8 cellular contexts compared by ENCODE assay signal in genomic region chr10:126749030-126749655, GRCh38.
A peak's percentile ranks its signal among the peaks of the same experiment; 100 is the strongest.
DNase-seq lines count a peak whose midpoint lies in the region; ATAC-seq and TF ChIP-seq lines count a peak whose summit lies in the region.

No MANE protein-coding gene starts in this region.

- no peaks in the 10 kb centered on the region for H3K36me3 ChIP-seq in HCT116 (ENCODE audit: control insufficient read depth in 1 of 2, insufficient read depth in 2 of 2, low read length in 2 of 2)

- DNase-seq in DMS53 treated with DMSO at 0.1 percent for 48 hours (lab: John Stamatoyannopoulos, UW; ENCODE audit: unreplicated experiment) (peak; percentile 73), HCT116 (ENCODE audit: low read depth, low spot score) (peak; percentile 70), NCI-H2196 treated with DMSO at 0.1 percent for 48 hours (lab: John Stamatoyannopoulos, UW; ENCODE audit: unreplicated experiment) (peak; percentile 6), epithelial cell of prostate (ENCODE audit: low read depth, low spot score) (peak; percentile 52), mesothelial cell of epicardium (ENCODE audit: low spot score in 2 of 2, unreplicated experiment in 2 of 2) (peak; percentile 55 to 83)
- peak; percentile 20 to 25 for DNase-seq in activated CD4-positive, alpha-beta T cell treated with anti-CD3 and anti-CD28 coated beads, Interleukin-2, amount 50 U/mL, for 4 hours
- peak; percentile 4 to 30 for DNase-seq in stimulated activated CD8-positive, alpha-beta memory T cell treated with anti-CD3 and anti-CD28 coated beads, Interleukin-7, amount 100 ng/mL, for 48 hours (ENCODE audit: extremely low read depth in 1 of 2, low read depth in 1 of 2)

- H3K27ac Mint-ChIP-seq in mesothelial cell of epicardium, result no peak overlapping the region

- no peaks in the 10 kb centered on the region for H4K20me1 ChIP-seq in HCT116 (ENCODE audit: insufficient read depth)

- H3K9me3 Mint-ChIP-seq in mesothelial cell of epicardium, result peaks cover under 1% of the 10 kb centered on the region

- BruUV-seq in HCT116 (replicated peaks; lab: Mats Ljungman, UMichigan), result no TSS peak

- TF ChIP-seq RAD21 in HCT116 (IDR thresholded peaks at IDR 0.05; ENCODE audit: low read depth), result peak; percentile 83

- no peaks in the 10 kb centered on the region for H3K27me3 Mint-ChIP-seq in mesothelial cell of epicardium (ENCODE audit: low read depth)

- H3K27ac ChIP-seq in HCT116 (ENCODE audit: low read depth, low read length) (no peak overlapping the region), epithelial cell of prostate (no peak overlapping the region)

- no peak overlapping the region for H3K4me2 ChIP-seq in HCT116 (ENCODE audit: low read length)

- peak; percentile 100 for ATAC-seq in HCT116
- ATAC-seq in HG02588 (IDR thresholded peaks at IDR 0.05; ENCODE audit: unreplicated experiment), result no peak

- intact Hi-C loops in HCT116 (cut with micrococcal nuclease), result loop anchor here (1.0 to 2.0 kb wide), 4 partner anchors 588 to 884 kb away; no protein-coding TSS in a partner anchor

- no peak for TF ChIP-seq POLR2A in HCT116 (IDR thresholded peaks at IDR 0.05; ENCODE audit: borderline replicate concordance, extremely low read depth, insufficient read depth, insufficient read length)

- RAD21 ChIA-PET in HCT116 (lab: Charles Lee; ENCODE audit: low non-redundant PET in 1 of 2, low total read pairs in 2 of 2, uncharacterized antibody in 2 of 2, unreplicated experiment in 2 of 2), result interaction anchor here in 1 of 2 experiments (0.7 kb wide), 1 partner anchor 284 kb away, joined by 3 read pairs; no protein-coding TSS in a partner anchor

- H3K9me2 ChIP-seq in HCT116 (ENCODE audit: insufficient read depth), result no peaks in the 10 kb centered on the region

- no peak overlapping the region for H3K4me3 ChIP-seq in HCT116 (replicated peaks in 1 of 2; ENCODE audit: low read depth in 1 of 2, low read length in 2 of 2)

- H3K4me1 Mint-ChIP-seq in mesothelial cell of epicardium, result no peaks in the 10 kb centered on the region

- H3K27me3 ChIP-seq in HCT116 (ENCODE audit: insufficient read depth, low read length), result peaks cover 5% of the 10 kb centered on the region; the same call in 1 of the 2 replicates

- H3K4me1 ChIP-seq in HCT116 (ENCODE audit: control insufficient read depth in 1 of 2, insufficient read depth in 2 of 2, low read length in 2 of 2), result no peaks in the 10 kb centered on the region

- H2AFZ ChIP-seq in HCT116 (ENCODE audit: low read depth, low read length, poor library complexity, severe bottlenecking), result no peak overlapping the region

- CTCF ChIA-PET in HCT116 (lab: Charles Lee), result interaction anchor here (0.6 to 2.3 kb wide), 10 partner anchors 9 to 814 kb away, joined by 4 to 7 read pairs (median 5); no protein-coding TSS in a partner anchor

- POLR2A ChIA-PET in HCT116 (lab: Charles Lee), result no interaction called here

- H3K4me3 Mint-ChIP-seq in mesothelial cell of epicardium, result no peak overlapping the region

- no peaks in the 10 kb centered on the region for H3K36me3 Mint-ChIP-seq in mesothelial cell of epicardium

- TF ChIP-seq CTCF in HCT116 (IDR thresholded peaks at IDR 0.05 in 2 of 3, conservative IDR thresholded peaks at IDR 0.05 in 1 of 3; ENCODE audit: borderline replicate concordance in 1 of 3, insufficient read depth in 1 of 3, low read depth in 2 of 3, low read length in 2 of 3) (peak; percentile 71 to 98 (median 96)), mesothelial cell of epicardium (IDR thresholded peaks at IDR 0.05; ENCODE audit: unreplicated experiment) (peak; percentile 80)

- H3K9me3 ChIP-seq in HCT116 (ENCODE audit: control insufficient read depth in 1 of 2, insufficient read depth in 1 of 2, low read depth in 1 of 2, low read length in 2 of 2), result no peaks in the 10 kb centered on the region

- H3K9ac ChIP-seq in HCT116 (ENCODE audit: low read length), result no peak overlapping the region

- H3K79me2 ChIP-seq in HCT116 (ENCODE audit: insufficient read depth, low read length), result no peaks in the 10 kb centered on the region

TF ChIP-seq in HCT116, 20 proteins besides CTCF, POLR2A, EP300 and RAD21:
- TF ChIP-seq FOSL1 (IDR thresholded peaks at IDR 0.05; ENCODE audit: low read depth), result no peak
- TF ChIP-seq CBX3 (IDR thresholded peaks at IDR 0.05; ENCODE audit: low read depth), result 0 out of 2 replicates have a peak, but pooled peaks have one; percentile 44

Comparison
In these comparisons a context has a peak if more than half of its experiments do, and no peak if none do; other contexts are left out.
1. DNase-seq: peak in every context shown above with its lines; median percentile 73 in DMS53 treated with DMSO at 0.1 percent for 48 hours; 70 in HCT116; 69 in mesothelial cell of epicardium; 52 in epithelial cell of prostate; 22 in activated CD4-positive, alpha-beta T cell treated with anti-CD3 and anti-CD28 coated beads, Interleukin-2, amount 50 U/mL, for 4 hours; 17 in stimulated activated CD8-positive, alpha-beta memory T cell treated with anti-CD3 and anti-CD28 coated beads, Interleukin-7, amount 100 ng/mL, for 48 hours; 6 in NCI-H2196 treated with DMSO at 0.1 percent for 48 hours.